In the genomic region with DNA sequence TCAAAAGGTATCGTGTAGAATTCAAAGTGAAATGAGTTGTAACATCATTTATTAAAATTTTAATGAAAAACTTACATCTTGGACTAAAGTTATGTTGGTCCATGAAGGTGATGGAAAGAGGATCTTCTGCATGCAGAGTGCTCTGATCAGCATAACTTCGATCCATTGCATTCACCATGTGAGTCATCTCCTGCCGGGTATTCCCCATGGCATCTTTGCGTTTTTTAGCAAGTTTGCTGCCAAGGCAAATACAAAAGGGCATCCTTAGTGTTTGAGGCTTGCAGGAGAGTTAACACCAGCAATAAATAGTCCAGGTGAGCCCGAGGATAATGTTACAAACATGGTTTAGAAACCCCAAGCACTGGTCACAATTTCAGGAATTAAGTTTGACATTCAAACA, we compare ENCODE assay signal across 20 cellular contexts.
DNase-seq lines count a peak whose midpoint lies in the region; ATAC-seq and TF ChIP-seq lines count a peak whose summit lies in the region.
"Had no signal": no experiment of that assay in that cellular context is flagged by ENCODE, and none has a peak within 500 bp of the region (broad histone marks: within the 10 kb centered on the region; RNA-seq: fewer than 3 reads in every experiment).

No MANE protein-coding gene starts in this region.

- H3K27me3 ChIP-seq in CD4-positive, alpha-beta memory T cell (ENCODE audit: insufficient read depth, low read length), result no peaks in the 10 kb centered on the region
- H3K27me3 ChIP-seq: BLaER1 treated with 17β-estradiol and CSF1 and Interleukin-3, amounts not matched to agents 10 nM and 100 nM had no signal

- no peaks in the 10 kb centered on the region for H3K9me3 ChIP-seq in CD4-positive, alpha-beta memory T cell (ENCODE audit: control insufficient read depth in 1 of 2, low read length in 2 of 2)
- H3K9me3 ChIP-seq: BLaER1 treated with 17β-estradiol and CSF1 and Interleukin-3, amounts not matched to agents 10 nM and 100 nM had no signal

- H3K27ac ChIP-seq in CD4-positive, alpha-beta memory T cell (ENCODE audit: low read depth, low read length), result no peak overlapping the region
- H3K27ac ChIP-seq: BLaER1 treated with 17β-estradiol and CSF1 and Interleukin-3, amounts not matched to agents 10 nM and 100 nM; RWPE1 had no signal

- CTCF ChIA-PET in CD4-positive, alpha-beta memory T cell (lab: Charles Lee; ENCODE audit: partially characterized antibody), result interaction anchor here (0.8 kb wide), 1 partner anchor 57 kb away, joined by 3 read pairs; no protein-coding TSS in a partner anchor

- no peaks in the 10 kb centered on the region for H3K9me3 Mint-ChIP-seq in activated naive CD8-positive, alpha-beta T cell (ENCODE audit: low read depth)
- H3K9me3 Mint-ChIP-seq in activated naive CD8-positive, alpha-beta T cell treated with anti-CD3 and anti-CD28 coated beads for 36 hours, result peaks cover 2% of the 10 kb centered on the region
- no peaks in the 10 kb centered on the region for H3K9me3 Mint-ChIP-seq in CD4-positive, alpha-beta memory T cell
- H3K9me3 Mint-ChIP-seq: endodermal cell, H9, natural killer cell had no signal

- TF ChIP-seq CTCF in fibroblast of pulmonary artery (IDR thresholded peaks at IDR 0.05; ENCODE audit: low read length, missing control alignments), result no peak

- ATAC-seq in SK-N-SH treated with all-trans-retinoic acid at 6 μM for 48 hours (peak; percentile 33; the same call in 1 of the 3 replicates), HG02763 (IDR thresholded peaks at IDR 0.05; ENCODE audit: unreplicated experiment) (no peak), GM21526 (IDR thresholded peaks at IDR 0.05; ENCODE audit: low FRiP score, unreplicated experiment) (no peak)
- ATAC-seq: natural killer cell had no signal

- no peaks in the 10 kb centered on the region for H3K4me1 ChIP-seq in CD4-positive, alpha-beta memory T cell (ENCODE audit: insufficient read depth, low read length)
- H3K4me1 ChIP-seq: BLaER1 treated with 17β-estradiol and CSF1 and Interleukin-3, amounts not matched to agents 10 nM and 100 nM had no signal

- intact Hi-C loops in CD4-positive, alpha-beta memory T cell (cut with micrococcal nuclease), result no loop called here

- DNase-seq in activated naive CD8-positive, alpha-beta T cell treated with anti-CD3 and anti-CD28 coated beads for 36 hours, result no peak
- peak; percentile 7 for DNase-seq in fibroblast of pulmonary artery (ENCODE audit: low read depth)
- DNase-seq in CD4-positive, alpha-beta memory T cell, result no peak
- DNase-seq in stimulated activated CD4-positive, alpha-beta T cell treated with anti-CD3 and anti-CD28 coated beads, Interleukin-2, amount 100 ng/mL, for 48 hours, result no peak
- DNase-seq: amygdala; endodermal cell; H9; hypothalamus; kidney; natural killer cell; NCI-H1092; NCI-H2029 treated with DMSO at 0.1 percent for 48 hours; NCI-H446 treated with DMSO at 0.1 percent for 48 hours; stimulated activated CD4-positive, alpha-beta T cell treated with anti-CD3 and anti-CD28 coated beads, Interleukin-1b, Interleukin-23, amount 100 ng/mL, for 48 hours had no signal

- peaks cover 9% of the 10 kb centered on the region for H3K36me3 Mint-ChIP-seq in activated naive CD8-positive, alpha-beta T cell
- H3K36me3 Mint-ChIP-seq in activated naive CD8-positive, alpha-beta T cell treated with anti-CD3 and anti-CD28 coated beads for 36 hours, result peaks cover 10% of the 10 kb centered on the region
- H3K36me3 Mint-ChIP-seq in CD4-positive, alpha-beta memory T cell, result no peaks in the 10 kb centered on the region
- H3K36me3 Mint-ChIP-seq: natural killer cell had no signal

- H3K4me1 Mint-ChIP-seq in activated naive CD8-positive, alpha-beta T cell (ENCODE audit: low read depth), result peaks cover 43% of the 10 kb centered on the region
- peaks cover 35% of the 10 kb centered on the region for H3K4me1 Mint-ChIP-seq in activated naive CD8-positive, alpha-beta T cell treated with anti-CD3 and anti-CD28 coated beads for 36 hours
- no peaks in the 10 kb centered on the region for H3K4me1 Mint-ChIP-seq in CD4-positive, alpha-beta memory T cell
- H3K4me1 Mint-ChIP-seq: endodermal cell, natural killer cell had no signal

- no peak overlapping the region for H3K4me3 Mint-ChIP-seq in activated naive CD8-positive, alpha-beta T cell
- H3K4me3 Mint-ChIP-seq in activated naive CD8-positive, alpha-beta T cell treated with anti-CD3 and anti-CD28 coated beads for 36 hours, result no peak overlapping the region
- H3K4me3 Mint-ChIP-seq in CD4-positive, alpha-beta memory T cell, result no peak overlapping the region
- H3K4me3 Mint-ChIP-seq: endodermal cell, H9, natural killer cell had no signal

- peak overlapping the region; percentile 24 for H3K27ac Mint-ChIP-seq in activated naive CD8-positive, alpha-beta T cell
- H3K27ac Mint-ChIP-seq in activated naive CD8-positive, alpha-beta T cell treated with anti-CD3 and anti-CD28 coated beads for 36 hours, result no peak overlapping the region
- H3K27ac Mint-ChIP-seq in CD4-positive, alpha-beta memory T cell, result no peak overlapping the region
- H3K27ac Mint-ChIP-seq: endodermal cell, H9, natural killer cell had no signal

- no peaks in the 10 kb centered on the region for H3K27me3 Mint-ChIP-seq in activated naive CD8-positive, alpha-beta T cell
- H3K27me3 Mint-ChIP-seq in activated naive CD8-positive, alpha-beta T cell treated with anti-CD3 and anti-CD28 coated beads for 36 hours, result no peaks in the 10 kb centered on the region
- H3K27me3 Mint-ChIP-seq in CD4-positive, alpha-beta memory T cell, result no peaks in the 10 kb centered on the region

- H3K4me3 ChIP-seq in fibroblast of pulmonary artery (replicated peaks; ENCODE audit: low read depth, low read length), result no peak overlapping the region
- no peak overlapping the region for H3K4me3 ChIP-seq in CD4-positive, alpha-beta memory T cell (ENCODE audit: low read length in 2 of 2)
- H3K4me3 ChIP-seq: BLaER1 treated with 17β-estradiol and CSF1 and Interleukin-3, amounts not matched to agents 10 nM and 100 nM had no signal

- no peaks in the 10 kb centered on the region for H3K36me3 ChIP-seq in CD4-positive, alpha-beta memory T cell (ENCODE audit: insufficient read depth, low read length)
- H3K36me3 ChIP-seq: BLaER1 treated with 17β-estradiol and CSF1 and Interleukin-3, amounts not matched to agents 10 nM and 100 nM had no signal

- POLR2A ChIA-PET in CD4-positive, alpha-beta memory T cell (lab: Charles Lee; ENCODE audit: partially characterized antibody), result no interaction called here

TF ChIP-seq in SK-N-SH treated with all-trans-retinoic acid at 6 μM for 48 hours, 23 proteins besides CTCF, POLR2A, EP300 and RAD21:
- TF ChIP-seq OSR1 (CRISPR knock-in tag; IDR thresholded peaks at IDR 0.05), result no peak
- TF ChIP-seq ARNTL (CRISPR knock-in tag; IDR thresholded peaks at IDR 0.05; ENCODE audit: borderline replicate concordance, low read depth), result no peak
- TF ChIP-seq, protein P1, sequence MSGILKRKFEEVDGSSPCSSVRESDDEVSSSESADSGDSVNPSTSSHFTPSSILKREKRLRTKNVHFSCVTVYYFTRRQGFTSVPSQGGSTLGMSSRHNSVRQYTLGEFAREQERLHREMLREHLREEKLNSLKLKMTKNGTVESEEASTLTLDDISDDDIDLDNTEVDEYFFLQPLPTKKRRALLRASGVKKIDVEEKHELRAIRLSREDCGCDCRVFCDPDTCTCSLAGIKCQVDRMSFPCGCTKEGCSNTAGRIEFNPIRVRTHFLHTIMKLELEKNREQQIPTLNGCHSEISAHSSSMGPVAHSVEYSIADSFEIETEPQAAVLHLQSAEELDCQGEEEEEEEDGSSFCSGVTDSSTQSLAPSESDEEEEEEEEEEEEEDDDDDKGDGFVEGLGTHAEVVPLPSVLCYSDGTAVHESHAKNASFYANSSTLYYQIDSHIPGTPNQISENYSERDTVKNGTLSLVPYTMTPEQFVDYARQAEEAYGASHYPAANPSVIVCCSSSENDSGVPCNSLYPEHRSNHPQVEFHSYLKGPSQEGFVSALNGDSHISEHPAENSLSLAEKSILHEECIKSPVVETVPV (CRISPR knock-in tag; IDR thresholded peaks at IDR 0.05), result no peak
- no peak for TF ChIP-seq RARB (CRISPR knock-in tag; IDR thresholded peaks at IDR 0.05)
- no peak for TF ChIP-seq CSDC2 (CRISPR knock-in tag; IDR thresholded peaks at IDR 0.05)
- TF ChIP-seq ZNF70 (CRISPR knock-in tag; IDR thresholded peaks at IDR 0.05), result no peak
- no peak for TF ChIP-seq ZNF565 (CRISPR knock-in tag; conservative IDR thresholded peaks at IDR 0.05; ENCODE audit: low read depth)
- TF ChIP-seq GLIS3 (CRISPR knock-in tag; IDR thresholded peaks at IDR 0.05), result no peak
